1 cellular context compared by ENCODE assay signal in genomic region chr16:20735504-20735903, GRCh38.
TF ChIP-seq lines count a peak whose summit lies in the region.

No MANE protein-coding gene starts in this region.

TF ChIP-seq in GM23338, 12 proteins besides CTCF, POLR2A, EP300 and RAD21 (continued from another document):
- TF ChIP-seq, protein P1, sequence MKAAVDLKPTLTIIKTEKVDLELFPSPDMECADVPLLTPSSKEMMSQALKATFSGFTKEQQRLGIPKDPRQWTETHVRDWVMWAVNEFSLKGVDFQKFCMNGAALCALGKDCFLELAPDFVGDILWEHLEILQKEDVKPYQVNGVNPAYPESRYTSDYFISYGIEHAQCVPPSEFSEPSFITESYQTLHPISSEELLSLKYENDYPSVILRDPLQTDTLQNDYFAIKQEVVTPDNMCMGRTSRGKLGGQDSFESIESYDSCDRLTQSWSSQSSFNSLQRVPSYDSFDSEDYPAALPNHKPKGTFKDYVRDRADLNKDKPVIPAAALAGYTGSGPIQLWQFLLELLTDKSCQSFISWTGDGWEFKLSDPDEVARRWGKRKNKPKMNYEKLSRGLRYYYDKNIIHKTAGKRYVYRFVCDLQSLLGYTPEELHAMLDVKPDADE (IDR thresholded peaks at IDR 0.05): no peak
- TF ChIP-seq, protein P2, sequence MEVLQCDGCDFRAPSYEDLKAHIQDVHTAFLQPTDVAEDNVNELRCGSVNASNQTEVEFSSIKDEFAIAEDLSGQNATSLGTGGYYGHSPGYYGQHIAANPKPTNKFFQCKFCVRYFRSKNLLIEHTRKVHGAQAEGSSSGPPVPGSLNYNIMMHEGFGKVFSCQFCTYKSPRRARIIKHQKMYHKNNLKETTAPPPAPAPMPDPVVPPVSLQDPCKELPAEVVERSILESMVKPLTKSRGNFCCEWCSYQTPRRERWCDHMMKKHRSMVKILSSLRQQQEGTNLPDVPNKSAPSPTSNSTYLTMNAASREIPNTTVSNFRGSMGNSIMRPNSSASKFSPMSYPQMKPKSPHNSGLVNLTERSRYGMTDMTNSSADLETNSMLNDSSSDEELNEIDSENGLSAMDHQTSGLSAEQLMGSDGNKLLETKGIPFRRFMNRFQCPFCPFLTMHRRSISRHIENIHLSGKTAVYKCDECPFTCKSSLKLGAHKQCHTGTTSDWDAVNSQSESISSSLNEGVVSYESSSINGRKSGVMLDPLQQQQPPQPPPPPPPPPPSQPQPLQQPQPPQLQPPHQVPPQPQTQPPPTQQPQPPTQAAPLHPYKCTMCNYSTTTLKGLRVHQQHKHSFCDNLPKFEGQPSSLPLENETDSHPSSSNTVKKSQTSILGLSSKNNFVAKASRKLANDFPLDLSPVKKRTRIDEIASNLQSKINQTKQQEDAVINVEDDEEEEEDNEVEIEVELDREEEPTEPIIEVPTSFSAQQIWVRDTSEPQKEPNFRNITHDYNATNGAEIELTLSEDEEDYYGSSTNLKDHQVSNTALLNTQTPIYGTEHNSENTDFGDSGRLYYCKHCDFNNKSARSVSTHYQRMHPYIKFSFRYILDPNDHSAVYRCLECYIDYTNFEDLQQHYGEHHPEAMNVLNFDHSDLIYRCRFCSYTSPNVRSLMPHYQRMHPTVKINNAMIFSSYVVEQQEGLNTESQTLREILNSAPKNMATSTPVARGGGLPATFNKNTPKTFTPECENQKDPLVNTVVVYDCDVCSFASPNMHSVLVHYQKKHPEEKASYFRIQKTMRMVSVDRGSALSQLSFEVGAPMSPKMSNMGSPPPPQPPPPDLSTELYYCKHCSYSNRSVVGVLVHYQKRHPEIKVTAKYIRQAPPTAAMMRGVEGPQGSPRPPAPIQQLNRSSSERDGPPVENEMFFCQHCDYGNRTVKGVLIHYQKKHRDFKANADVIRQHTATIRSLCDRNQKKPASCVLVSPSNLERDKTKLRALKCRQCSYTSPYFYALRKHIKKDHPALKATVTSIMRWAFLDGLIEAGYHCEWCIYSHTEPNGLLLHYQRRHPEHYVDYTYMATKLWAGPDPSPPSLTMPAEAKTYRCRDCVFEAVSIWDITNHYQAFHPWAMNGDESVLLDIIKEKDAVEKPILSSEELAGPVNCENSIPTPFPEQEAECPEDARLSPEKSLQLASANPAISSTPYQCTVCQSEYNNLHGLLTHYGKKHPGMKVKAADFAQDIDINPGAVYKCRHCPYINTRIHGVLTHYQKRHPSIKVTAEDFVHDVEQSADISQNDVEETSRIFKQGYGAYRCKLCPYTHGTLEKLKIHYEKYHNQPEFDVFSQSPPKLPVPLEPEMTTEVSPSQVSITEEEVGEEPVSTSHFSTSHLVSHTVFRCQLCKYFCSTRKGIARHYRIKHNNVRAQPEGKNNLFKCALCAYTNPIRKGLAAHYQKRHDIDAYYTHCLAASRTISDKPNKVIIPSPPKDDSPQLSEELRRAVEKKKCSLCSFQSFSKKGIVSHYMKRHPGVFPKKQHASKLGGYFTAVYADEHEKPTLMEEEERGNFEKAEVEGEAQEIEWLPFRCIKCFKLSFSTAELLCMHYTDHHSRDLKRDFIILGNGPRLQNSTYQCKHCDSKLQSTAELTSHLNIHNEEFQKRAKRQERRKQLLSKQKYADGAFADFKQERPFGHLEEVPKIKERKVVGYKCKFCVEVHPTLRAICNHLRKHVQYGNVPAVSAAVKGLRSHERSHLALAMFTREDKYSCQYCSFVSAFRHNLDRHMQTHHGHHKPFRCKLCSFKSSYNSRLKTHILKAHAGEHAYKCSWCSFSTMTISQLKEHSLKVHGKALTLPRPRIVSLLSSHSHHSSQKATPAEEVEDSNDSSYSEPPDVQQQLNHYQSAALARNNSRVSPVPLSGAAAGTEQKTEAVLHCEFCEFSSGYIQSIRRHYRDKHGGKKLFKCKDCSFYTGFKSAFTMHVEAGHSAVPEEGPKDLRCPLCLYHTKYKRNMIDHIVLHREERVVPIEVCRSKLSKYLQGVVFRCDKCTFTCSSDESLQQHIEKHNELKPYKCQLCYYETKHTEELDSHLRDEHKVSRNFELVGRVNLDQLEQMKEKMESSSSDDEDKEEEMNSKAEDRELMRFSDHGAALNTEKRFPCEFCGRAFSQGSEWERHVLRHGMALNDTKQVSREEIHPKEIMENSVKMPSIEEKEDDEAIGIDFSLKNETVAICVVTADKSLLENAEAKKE (CRISPR knock-in tag; IDR thresholded peaks at IDR 0.05): no peak
- TF ChIP-seq, protein P3, sequence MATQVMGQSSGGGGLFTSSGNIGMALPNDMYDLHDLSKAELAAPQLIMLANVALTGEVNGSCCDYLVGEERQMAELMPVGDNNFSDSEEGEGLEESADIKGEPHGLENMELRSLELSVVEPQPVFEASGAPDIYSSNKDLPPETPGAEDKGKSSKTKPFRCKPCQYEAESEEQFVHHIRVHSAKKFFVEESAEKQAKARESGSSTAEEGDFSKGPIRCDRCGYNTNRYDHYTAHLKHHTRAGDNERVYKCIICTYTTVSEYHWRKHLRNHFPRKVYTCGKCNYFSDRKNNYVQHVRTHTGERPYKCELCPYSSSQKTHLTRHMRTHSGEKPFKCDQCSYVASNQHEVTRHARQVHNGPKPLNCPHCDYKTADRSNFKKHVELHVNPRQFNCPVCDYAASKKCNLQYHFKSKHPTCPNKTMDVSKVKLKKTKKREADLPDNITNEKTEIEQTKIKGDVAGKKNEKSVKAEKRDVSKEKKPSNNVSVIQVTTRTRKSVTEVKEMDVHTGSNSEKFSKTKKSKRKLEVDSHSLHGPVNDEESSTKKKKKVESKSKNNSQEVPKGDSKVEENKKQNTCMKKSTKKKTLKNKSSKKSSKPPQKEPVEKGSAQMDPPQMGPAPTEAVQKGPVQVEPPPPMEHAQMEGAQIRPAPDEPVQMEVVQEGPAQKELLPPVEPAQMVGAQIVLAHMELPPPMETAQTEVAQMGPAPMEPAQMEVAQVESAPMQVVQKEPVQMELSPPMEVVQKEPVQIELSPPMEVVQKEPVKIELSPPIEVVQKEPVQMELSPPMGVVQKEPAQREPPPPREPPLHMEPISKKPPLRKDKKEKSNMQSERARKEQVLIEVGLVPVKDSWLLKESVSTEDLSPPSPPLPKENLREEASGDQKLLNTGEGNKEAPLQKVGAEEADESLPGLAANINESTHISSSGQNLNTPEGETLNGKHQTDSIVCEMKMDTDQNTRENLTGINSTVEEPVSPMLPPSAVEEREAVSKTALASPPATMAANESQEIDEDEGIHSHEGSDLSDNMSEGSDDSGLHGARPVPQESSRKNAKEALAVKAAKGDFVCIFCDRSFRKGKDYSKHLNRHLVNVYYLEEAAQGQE (IDR thresholded peaks at IDR 0.05; ENCODE audit: unreplicated experiment): no peak
- TF ChIP-seq STAT1 (IDR thresholded peaks at IDR 0.05; ENCODE audit: unreplicated experiment): no peak
- TF ChIP-seq ZNF114 (CRISPR knock-in tag; IDR thresholded peaks at IDR 0.05): no peak
- no peak for TF ChIP-seq ZNF331 (CRISPR knock-in tag; IDR thresholded peaks at IDR 0.05; ENCODE audit: low read depth)
- no peak for TF ChIP-seq EZH2phosphoT487 (IDR thresholded peaks at IDR 0.05; ENCODE audit: unreplicated experiment)
- no peak for TF ChIP-seq EZH2 (IDR thresholded peaks at IDR 0.05; ENCODE audit: low read depth, unreplicated experiment)
- no peak for TF ChIP-seq JUNB (IDR thresholded peaks at IDR 0.05; ENCODE audit: unreplicated experiment)
